In genomic region chr21:33011462-33011861, GRCh38 we compare ENCODE assay signal across 12 cellular contexts. TPM values are rescaled to one million over a fixed set of nuclear protein-coding genes. Genes with fewer than 3 reads are reported as not detected.
DNase-seq lines count a peak whose midpoint lies in the region; ATAC-seq and TF ChIP-seq lines count a peak whose summit lies in the region.
"Had no signal": no experiment of that assay in that cellular context is flagged by ENCODE, and none has a peak within 500 bp of the region (broad histone marks: within the 10 kb centered on the region; RNA-seq: fewer than 3 reads in every experiment).

No MANE protein-coding gene starts in this region.

- H3K27me3 Mint-ChIP-seq in naive thymus-derived CD4-positive, alpha-beta T cell = peaks cover 45 to 59% (median 53%) of the 10 kb centered on the region in 5 donors
- H3K27me3 Mint-ChIP-seq in activated CD4-positive, alpha-beta T cell treated with anti-CD3 and anti-CD28 coated beads for 36 hours = peaks cover 21% of the 10 kb centered on the region
- H3K27me3 Mint-ChIP-seq in stimulated activated naive CD8-positive, alpha-beta T cell treated with anti-CD3 and anti-CD28 coated beads, Interleukin-15, amount 100 ng/mL, for 72 hours = peaks cover 53% of the 10 kb centered on the region

- peak; percentile 91 for DNase-seq in CD1c-positive myeloid dendritic cell (ENCODE audit: extremely low spot score)
- peak; percentile 11 for DNase-seq in HK-2 (ENCODE audit: unreplicated experiment)
- DNase-seq in cardiac fibroblast (ENCODE audit: low read depth in 2 of 2) = peak; percentile 40 to 90
- DNase-seq in naive thymus-derived CD4-positive, alpha-beta T cell = no peak
- no peak for DNase-seq in activated CD4-positive, alpha-beta T cell treated with anti-CD3 and anti-CD28 coated beads for 36 hours
- no peak for DNase-seq in stimulated activated naive CD8-positive, alpha-beta T cell treated with anti-CD3 and anti-CD28 coated beads, Interleukin-15, amount 100 ng/mL, for 72 hours
- DNase-seq: foreskin melanocyte; NCI-H1694 treated with DMSO at 0.1 percent for 48 hours; stimulated activated naive B cell treated with anti-CD40 and anti-IgM and Interleukin-4, amounts not matched to agents 10 μg/mL and 1 μg/mL and 100 μg/mL, for 72 hours had no signal

- H3K36me3 Mint-ChIP-seq in naive thymus-derived CD4-positive, alpha-beta T cell = peaks cover 0 to 10% (median 0%) of the 10 kb centered on the region in 5 donors
- no peaks in the 10 kb centered on the region for H3K36me3 Mint-ChIP-seq in activated CD4-positive, alpha-beta T cell treated with anti-CD3 and anti-CD28 coated beads for 36 hours (ENCODE audit: low read depth)
- H3K36me3 Mint-ChIP-seq: stimulated activated naive B cell treated with anti-CD40 and anti-IgM and Interleukin-4, amounts not matched to agents 10 μg/mL and 1 μg/mL and 100 μg/mL, for 72 hours had no signal

- H3K27ac Mint-ChIP-seq in naive thymus-derived CD4-positive, alpha-beta T cell = no peak overlapping the region
- no peak overlapping the region for H3K27ac Mint-ChIP-seq in activated CD4-positive, alpha-beta T cell treated with anti-CD3 and anti-CD28 coated beads for 36 hours
- H3K27ac Mint-ChIP-seq in stimulated activated naive CD8-positive, alpha-beta T cell treated with anti-CD3 and anti-CD28 coated beads, Interleukin-15, amount 100 ng/mL, for 72 hours = no peak overlapping the region
- H3K27ac Mint-ChIP-seq: stimulated activated naive B cell treated with anti-CD40 and anti-IgM and Interleukin-4, amounts not matched to agents 10 μg/mL and 1 μg/mL and 100 μg/mL, for 72 hours had no signal

- H3K9me3 ChIP-seq in naive thymus-derived CD4-positive, alpha-beta T cell (ENCODE audit: control insufficient read depth in 2 of 3, low read length in 3 of 3) = no peaks in the 10 kb centered on the region

- H3K4me3 ChIP-seq in cardiac fibroblast (replicated peaks in 1 of 2; ENCODE audit: low read depth in 2 of 2, low read length in 2 of 2) = no peak overlapping the region
- H3K4me3 ChIP-seq in naive thymus-derived CD4-positive, alpha-beta T cell (ENCODE audit: low read length) = no peak overlapping the region

- no peaks in the 10 kb centered on the region for H3K4me1 ChIP-seq in naive thymus-derived CD4-positive, alpha-beta T cell (ENCODE audit: control insufficient read depth in 2 of 2, insufficient read depth in 2 of 2, low read length in 2 of 2)

- intact Hi-C loops in naive thymus-derived CD4-positive, alpha-beta T cell (cut with micrococcal nuclease) = no loop called here
- intact Hi-C loops in activated CD4-positive, alpha-beta T cell treated with anti-CD3 and anti-CD28 coated beads for 36 hours (cut with DNase I, micrococcal nuclease) = no loop called here

- H3K27me3 ChIP-seq in naive thymus-derived CD4-positive, alpha-beta T cell (ENCODE audit: control insufficient read depth in 2 of 2, insufficient read depth in 2 of 2, low read length in 2 of 2) = peaks cover 0 to 10% of the 10 kb centered on the region in 2 donors

- peaks cover 0 to 4% (median 0%) of the 10 kb centered on the region in 11 donors for H3K9me3 Mint-ChIP-seq in naive thymus-derived CD4-positive, alpha-beta T cell
- no peaks in the 10 kb centered on the region for H3K9me3 Mint-ChIP-seq in activated CD4-positive, alpha-beta T cell treated with anti-CD3 and anti-CD28 coated beads for 36 hours (ENCODE audit: low read depth)
- H3K9me3 Mint-ChIP-seq in stimulated activated naive CD8-positive, alpha-beta T cell treated with anti-CD3 and anti-CD28 coated beads, Interleukin-15, amount 100 ng/mL, for 72 hours = no peaks in the 10 kb centered on the region

- CTCF ChIA-PET in naive thymus-derived CD4-positive, alpha-beta T cell (lab: Charles Lee) = no interaction called here
- CTCF ChIA-PET in activated CD4-positive, alpha-beta T cell treated with anti-CD3 and anti-CD28 coated beads for 36 hours (lab: Charles Lee) = interaction anchor here (0.6 to 0.7 kb wide), 2 partner anchors 75 to 186 kb away, joined by 3 read pairs; no protein-coding TSS in a partner anchor

- no peak for TF ChIP-seq CTCF in cardiac fibroblast (IDR thresholded peaks at IDR 0.05; ENCODE audit: low read depth, low read length)

- POLR2A ChIA-PET in naive thymus-derived CD4-positive, alpha-beta T cell (lab: Charles Lee) = no interaction called here
- POLR2A ChIA-PET in activated CD4-positive, alpha-beta T cell treated with anti-CD3 and anti-CD28 coated beads for 36 hours (lab: Charles Lee) = no interaction called here

- H3K4me1 Mint-ChIP-seq in naive thymus-derived CD4-positive, alpha-beta T cell = peaks cover 0 to 7% (median 0%) of the 10 kb centered on the region in 7 donors
- no peaks in the 10 kb centered on the region for H3K4me1 Mint-ChIP-seq in activated CD4-positive, alpha-beta T cell treated with anti-CD3 and anti-CD28 coated beads for 36 hours
- no peaks in the 10 kb centered on the region for H3K4me1 Mint-ChIP-seq in stimulated activated naive CD8-positive, alpha-beta T cell treated with anti-CD3 and anti-CD28 coated beads, Interleukin-15, amount 100 ng/mL, for 72 hours
- H3K4me1 Mint-ChIP-seq: stimulated activated naive B cell treated with anti-CD40 and anti-IgM and Interleukin-4, amounts not matched to agents 10 μg/mL and 1 μg/mL and 100 μg/mL, for 72 hours had no signal

- peak; percentile 85 for ATAC-seq in naive thymus-derived CD4-positive, alpha-beta T cell
- ATAC-seq in GM21737 (IDR thresholded peaks at IDR 0.05; ENCODE audit: unreplicated experiment) (no peak), GM21723 (IDR thresholded peaks at IDR 0.05; ENCODE audit: unreplicated experiment) (no peak)
- no peak for ATAC-seq in activated CD4-positive, alpha-beta T cell treated with anti-CD3 and anti-CD28 coated beads for 36 hours
- ATAC-seq in stimulated activated naive CD8-positive, alpha-beta T cell treated with anti-CD3 and anti-CD28 coated beads, Interleukin-15, amount 100 ng/mL, for 72 hours = no peak
- ATAC-seq: stimulated activated naive B cell treated with anti-CD40 and anti-IgM and Interleukin-4, amounts not matched to agents 10 μg/mL and 1 μg/mL and 100 μg/mL, for 72 hours had no signal

- no peaks in the 10 kb centered on the region for H3K36me3 ChIP-seq in naive thymus-derived CD4-positive, alpha-beta T cell (ENCODE audit: control insufficient read depth in 2 of 3, insufficient read depth in 3 of 3, low read length in 3 of 3)

- H3K4me3 Mint-ChIP-seq in naive thymus-derived CD4-positive, alpha-beta T cell = no peak overlapping the region
- no peak overlapping the region for H3K4me3 Mint-ChIP-seq in activated CD4-positive, alpha-beta T cell treated with anti-CD3 and anti-CD28 coated beads for 36 hours
- H3K4me3 Mint-ChIP-seq in stimulated activated naive CD8-positive, alpha-beta T cell treated with anti-CD3 and anti-CD28 coated beads, Interleukin-15, amount 100 ng/mL, for 72 hours = no peak overlapping the region
- H3K4me3 Mint-ChIP-seq: stimulated activated naive B cell treated with anti-CD40 and anti-IgM and Interleukin-4, amounts not matched to agents 10 μg/mL and 1 μg/mL and 100 μg/mL, for 72 hours had no signal

- H3K27ac ChIP-seq in naive thymus-derived CD4-positive, alpha-beta T cell (ENCODE audit: low read depth, low read length) = no peak overlapping the region
- H3K27ac ChIP-seq: HL-60 had no signal

RNA-seq across cellular contexts. Expression of gene OLIG2, which starts 14.3 kb away (rescaled TPM):
- total RNA-seq in naive thymus-derived CD4-positive, alpha-beta T cell = not detected
- polyA plus RNA-seq in naive thymus-derived CD4-positive, alpha-beta T cell = not detected
- total RNA-seq in activated CD4-positive, alpha-beta T cell treated with anti-CD3 and anti-CD28 coated beads for 36 hours = not detected

RNA-seq across cellular contexts. Expression of gene OLIG1, which starts 58.5 kb away (rescaled TPM):
- total RNA-seq in naive thymus-derived CD4-positive, alpha-beta T cell = 1 to 10 TPM in 1 of 5 experiments, under 1 TPM in 1, not detected in 3; 0.34 to 9.3 TPM
- not detected for polyA plus RNA-seq in naive thymus-derived CD4-positive, alpha-beta T cell
- not detected for total RNA-seq in activated CD4-positive, alpha-beta T cell treated with anti-CD3 and anti-CD28 coated beads for 36 hours

Comparison
In these comparisons a context has a peak if more than half of its experiments do, and no peak if none do; other contexts are left out.
1. DNase-seq: peak in CD1c-positive myeloid dendritic cell (single experiment), HK-2 (single experiment) and cardiac fibroblast (2 of 2); none in naive thymus-derived CD4-positive, alpha-beta T cell (0 of 9), activated CD4-positive, alpha-beta T cell treated with anti-CD3 and anti-CD28 coated beads for 36 hours (single experiment) and stimulated activated naive CD8-positive, alpha-beta T cell treated with anti-CD3 and anti-CD28 coated beads, Interleukin-15, amount 100 ng/mL, for 72 hours (0 of 2).